In the genomic region with DNA sequence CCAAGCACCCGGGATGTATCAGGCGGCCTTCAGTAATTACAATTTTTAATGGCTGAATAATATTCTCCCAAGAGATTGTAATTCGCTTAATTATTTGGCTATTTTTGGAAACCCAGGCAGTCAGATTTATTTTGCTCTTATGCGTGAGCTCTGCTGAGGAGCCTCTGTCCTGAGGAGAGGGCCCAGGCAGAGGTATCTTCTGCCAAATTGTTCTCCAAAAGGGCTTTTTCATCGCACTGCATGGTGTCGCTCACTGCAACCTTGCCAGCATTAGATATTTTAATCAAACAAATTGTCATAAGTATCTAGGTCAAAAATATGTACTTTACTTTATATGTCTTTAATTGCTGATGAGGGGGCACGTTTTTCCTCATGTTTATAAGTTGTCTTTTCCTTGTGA, we compare ENCODE assay signal across 29 cellular contexts. TPM values are rescaled to one million over a fixed set of nuclear protein-coding genes. Genes with fewer than 3 reads are reported as not detected.
"Had no signal": no experiment of that assay in that cellular context is flagged by ENCODE, and none has a peak within 500 bp of the region (broad histone marks: within the 10 kb centered on the region; RNA-seq: fewer than 3 reads in every experiment).

No MANE protein-coding gene starts in this region.

- ATAC-seq: effector memory CD8-positive, alpha-beta T cell; esophagus mucosa; gastrocnemius medialis; heart right ventricle; left cardiac atrium; left lung; left ventricle myocardium superior; lower lobe of right lung; naive thymus-derived CD4-positive, alpha-beta T cell had no signal

- DNase-seq: colonic mucosa; cortex of kidney; effector CD8-positive, alpha-beta T cell; effector memory CD8-positive, alpha-beta T cell; endodermal cell; erythroblast; esophagus squamous epithelium; foreskin fibroblast; foreskin melanocyte; gastrocnemius medialis; glutamatergic neuron; head of caudate nucleus; heart right ventricle; hippocampal formation; left cardiac atrium; left lung; left ventricle myocardium superior; lower lobe of right lung; mesenchymal stem cell; naive thymus-derived CD4-positive, alpha-beta T cell had no signal

- H3K9me3 ChIP-seq: colonic mucosa, esophagus squamous epithelium, gastrocnemius medialis, heart right ventricle, left lung, lower lobe of right lung had no signal

- H3K27me3 ChIP-seq: colonic mucosa had no signal

- H3K27ac ChIP-seq: colonic mucosa, epithelial cell of prostate, esophagus squamous epithelium, gastrocnemius medialis, heart right ventricle, left lung, lower lobe of right lung had no signal

- H3K4me3 ChIP-seq: colonic mucosa, esophagus squamous epithelium, gastrocnemius medialis, heart right ventricle, left lung, lower lobe of right lung had no signal

- H3K36me3 ChIP-seq: colonic mucosa, esophagus squamous epithelium, gastrocnemius medialis, heart right ventricle, left lung, lower lobe of right lung had no signal

- H3K4me1 ChIP-seq: colonic mucosa, gastrocnemius medialis, heart right ventricle, left lung, lower lobe of right lung had no signal

RNA-seq across cellular contexts. Expression of gene ATP2B3, which starts 5.8 kb away (rescaled TPM):
- total RNA-seq: dermis microvascular lymphatic vessel endothelial cell; endodermal cell; esophagus mucosa; esophagus squamous epithelium; gastrocnemius medialis; glomerular endothelial cell; heart right ventricle; kidney epithelial cell; left lung; left ventricle myocardium superior; lower lobe of right lung; lung microvascular endothelial cell; mesenteric fat pad; mononuclear cell; mucosa of gallbladder; naive thymus-derived CD4-positive, alpha-beta T cell had no signal

RNA-seq across cellular contexts. Expression of gene BGN, which starts 28.5 kb away (rescaled TPM):
- total RNA-seq: mononuclear cell; naive thymus-derived CD4-positive, alpha-beta T cell had no signal
